ENCODE assay signal across 26 cellular contexts in genomic region chr1:203678943-203679661, GRCh38. TPM values are rescaled to one million over a fixed set of nuclear protein-coding genes. Genes with fewer than 3 reads are reported as not detected.
A peak's percentile ranks its signal among the peaks of the same experiment; 100 is the strongest.
DNase-seq lines count a peak whose midpoint lies in the region; ATAC-seq and TF ChIP-seq lines count a peak whose summit lies in the region.
"Had no signal": no experiment of that assay in that cellular context is flagged by ENCODE, and none has a peak within 500 bp of the region (broad histone marks: within the 10 kb centered on the region; RNA-seq: fewer than 3 reads in every experiment).

No MANE protein-coding gene starts in this region.

- H3K36me3 ChIP-seq in CD8-positive, alpha-beta memory T cell (ENCODE audit: insufficient read depth, low read length), result peaks cover 11% of the 10 kb centered on the region
- no peaks in the 10 kb centered on the region for H3K36me3 ChIP-seq in ovary
- peaks cover 0 to 9% (median 0%) of the 10 kb centered on the region in 3 donors for H3K36me3 ChIP-seq in Peyer's patch
- H3K36me3 ChIP-seq: uterus had no signal

- H3K27me3 ChIP-seq in CD8-positive, alpha-beta memory T cell (ENCODE audit: insufficient read depth, low read length, poor library complexity, severe bottlenecking), result no peaks in the 10 kb centered on the region
- H3K27me3 ChIP-seq in ovary (no peaks in the 10 kb centered on the region), Peyer's patch (no peaks in the 10 kb centered on the region)
- H3K27me3 ChIP-seq: esophagus squamous epithelium, suprapubic skin, uterus had no signal

- CTCF ChIA-PET in CD8-positive, alpha-beta memory T cell (lab: Charles Lee), result interaction anchor here (0.9 to 2.1 kb wide), 3 partner anchors 21 to 70 kb away, joined by 3 to 6 read pairs (median 4); partner anchors contain the start of gene ATP2B4

- no peak overlapping the region for H3K4me3 ChIP-seq in CD8-positive, alpha-beta memory T cell (ENCODE audit: low read length)
- H3K4me3 ChIP-seq in ovary, result no peak overlapping the region
- H3K4me3 ChIP-seq in Peyer's patch, result no peak overlapping the region
- H3K4me3 ChIP-seq: esophagus squamous epithelium, GM12878, lower lobe of right lung, suprapubic skin, uterus had no signal

- H3K9me3 ChIP-seq in CD8-positive, alpha-beta memory T cell (ENCODE audit: low read length), result no peaks in the 10 kb centered on the region
- H3K9me3 ChIP-seq in ovary, result no peaks in the 10 kb centered on the region
- no peaks in the 10 kb centered on the region for H3K9me3 ChIP-seq in Peyer's patch
- H3K9me3 ChIP-seq: esophagus squamous epithelium, lower lobe of right lung, SK-N-SH, suprapubic skin, uterus had no signal

- H3K4me1 ChIP-seq in CD8-positive, alpha-beta memory T cell (ENCODE audit: insufficient read depth, low read length), result peaks cover 72% of the 10 kb centered on the region
- H3K4me1 ChIP-seq in ovary (ENCODE audit: insufficient read depth) (peaks cover 11% of the 10 kb centered on the region), Peyer's patch (peaks cover 0 to 36% (median 13%) of the 10 kb centered on the region in 4 donors)

- POLR2A ChIA-PET in CD8-positive, alpha-beta memory T cell (lab: Charles Lee), result no interaction called here

- no peak for ATAC-seq in natural killer cell treated with Interleukin-12 subunit alpha and Interleukin-12 subunit beta and Interleukin-15 and Interleukin-18, amount 100 ng/mL, for 72 hours
- no peak for ATAC-seq in left lobe of liver
- ATAC-seq in GM18861 (IDR thresholded peaks at IDR 0.05; ENCODE audit: unreplicated experiment), result no peak
- ATAC-seq: GM12878, lower lobe of right lung had no signal

- no peak for DNase-seq in CD8-positive, alpha-beta memory T cell
- DNase-seq in activated T-helper 1 cell treated with anti-CD3 and anti-CD28 coated beads, Interleukin-12 subunit alpha, Interleukin-12 subunit beta, Interleukin-2, Interleukin-4 antibody, amounts not matched to agents 30 ng/mL and 10 ng/mL and 1 ng/mL, durations not matched to agents 14 hours and 24 hours and 36 hours (ENCODE audit: low spot score), result no peak
- DNase-seq in erythroblast (lab: John Stamatoyannopoulos, UW), result peak; percentile 74 to 89
- no peak for DNase-seq in natural killer cell treated with Interleukin-12 subunit alpha and Interleukin-12 subunit beta and Interleukin-15 and Interleukin-18, amount 100 ng/mL, for 72 hours (ENCODE audit: low spot score)
- DNase-seq in left lobe of liver (ENCODE audit: low spot score), result no peak
- no peak for DNase-seq in ovary
- no peak for DNase-seq in Peyer's patch
- DNase-seq: ACHN; activated B cell treated with CpG ODN at 0.5 μM for 24 hours; activated CD4-positive, alpha-beta T cell treated with anti-CD3 and anti-CD28 coated beads, Interleukin-2, amount 50 U/mL, for 4 hours; activated CD8-positive, alpha-beta memory T cell treated with anti-CD3 and anti-CD28 coated beads, Interleukin-2, amount 50 U/mL, for 4 hours; activated naive CD8-positive, alpha-beta T cell treated with anti-CD3 and anti-CD28 coated beads for 36 hours; esophagus squamous epithelium; glutamatergic neuron; H9; lower lobe of right lung; NCI-H1048; NCI-H1930; NCI-H526 treated with DMSO at 0.1 percent for 48 hours; nucleus accumbens; RPMI8226; SK-N-SH; uterus had no signal

- no peaks in the 10 kb centered on the region for H3K9me3 Mint-ChIP-seq in CD8-positive, alpha-beta memory T cell
- no peaks in the 10 kb centered on the region for H3K9me3 Mint-ChIP-seq in activated T-helper 1 cell treated with anti-CD3 and anti-CD28 coated beads, Interleukin-12 subunit alpha, Interleukin-12 subunit beta, Interleukin-2, Interleukin-4 antibody, amounts not matched to agents 30 ng/mL and 10 ng/mL and 1 ng/mL, durations not matched to agents 14 hours and 24 hours and 36 hours
- H3K9me3 Mint-ChIP-seq in natural killer cell treated with Interleukin-12 subunit alpha and Interleukin-12 subunit beta and Interleukin-15 and Interleukin-18, amount 100 ng/mL, for 72 hours, result no peaks in the 10 kb centered on the region
- H3K9me3 Mint-ChIP-seq: activated B cell treated with CpG ODN at 0.5 μM for 24 hours; activated naive CD8-positive, alpha-beta T cell treated with anti-CD3 and anti-CD28 coated beads for 36 hours; H9 had no signal

- no peak overlapping the region for H3K4me3 Mint-ChIP-seq in CD8-positive, alpha-beta memory T cell
- no peak overlapping the region for H3K4me3 Mint-ChIP-seq in activated T-helper 1 cell treated with anti-CD3 and anti-CD28 coated beads, Interleukin-12 subunit alpha, Interleukin-12 subunit beta, Interleukin-2, Interleukin-4 antibody, amounts not matched to agents 30 ng/mL and 10 ng/mL and 1 ng/mL, durations not matched to agents 14 hours and 24 hours and 36 hours
- H3K4me3 Mint-ChIP-seq in natural killer cell treated with Interleukin-12 subunit alpha and Interleukin-12 subunit beta and Interleukin-15 and Interleukin-18, amount 100 ng/mL, for 72 hours, result no peak overlapping the region
- H3K4me3 Mint-ChIP-seq: activated B cell treated with CpG ODN at 0.5 μM for 24 hours; activated naive CD8-positive, alpha-beta T cell treated with anti-CD3 and anti-CD28 coated beads for 36 hours; H9 had no signal

- peaks cover 11 to 43% (median 15%) of the 10 kb centered on the region in 3 donors for H3K36me3 Mint-ChIP-seq in CD8-positive, alpha-beta memory T cell
- H3K36me3 Mint-ChIP-seq in activated T-helper 1 cell treated with anti-CD3 and anti-CD28 coated beads, Interleukin-12 subunit alpha, Interleukin-12 subunit beta, Interleukin-2, Interleukin-4 antibody, amounts not matched to agents 30 ng/mL and 10 ng/mL and 1 ng/mL, durations not matched to agents 14 hours and 24 hours and 36 hours (ENCODE audit: low read depth), result peaks cover 24% of the 10 kb centered on the region
- peaks cover 17% of the 10 kb centered on the region for H3K36me3 Mint-ChIP-seq in natural killer cell treated with Interleukin-12 subunit alpha and Interleukin-12 subunit beta and Interleukin-15 and Interleukin-18, amount 100 ng/mL, for 72 hours

- H3K27ac Mint-ChIP-seq in CD8-positive, alpha-beta memory T cell, result peak overlapping the region in 7 of 8 donors; percentile 34 to 93 (median 71)
- H3K27ac Mint-ChIP-seq in activated T-helper 1 cell treated with anti-CD3 and anti-CD28 coated beads, Interleukin-12 subunit alpha, Interleukin-12 subunit beta, Interleukin-2, Interleukin-4 antibody, amounts not matched to agents 30 ng/mL and 10 ng/mL and 1 ng/mL, durations not matched to agents 14 hours and 24 hours and 36 hours, result peak overlapping the region; percentile 56
- H3K27ac Mint-ChIP-seq in natural killer cell treated with Interleukin-12 subunit alpha and Interleukin-12 subunit beta and Interleukin-15 and Interleukin-18, amount 100 ng/mL, for 72 hours, result peak overlapping the region; percentile 71 to 93
- H3K27ac Mint-ChIP-seq: activated B cell treated with CpG ODN at 0.5 μM for 24 hours; activated naive CD8-positive, alpha-beta T cell treated with anti-CD3 and anti-CD28 coated beads for 36 hours had no signal

- H3K27ac ChIP-seq in CD8-positive, alpha-beta memory T cell (ENCODE audit: low read depth, low read length), result no peak overlapping the region
- H3K27ac ChIP-seq in ovary (no peak overlapping the region), Peyer's patch (no peak overlapping the region)
- H3K27ac ChIP-seq: lower lobe of right lung, suprapubic skin had no signal

- intact Hi-C loops in activated T-helper 1 cell treated with anti-CD3 and anti-CD28 coated beads, Interleukin-12 subunit alpha, Interleukin-12 subunit beta, Interleukin-2, Interleukin-4 antibody, amounts not matched to agents 30 ng/mL and 10 ng/mL and 1 ng/mL, durations not matched to agents 14 hours and 24 hours and 36 hours (cut with micrococcal nuclease), result no loop called here
- intact Hi-C loops in ovary (cut with DNase I), result no loop called here

- no peak for TF ChIP-seq CTCF in ovary (IDR thresholded peaks at IDR 0.05)
- TF ChIP-seq CTCF in Peyer's patch (IDR thresholded peaks at IDR 0.05), result no peak

- no peak for TF ChIP-seq POLR2A in erythroblast (IDR thresholded peaks at IDR 0.05; ENCODE audit: low read length)
- TF ChIP-seq POLR2A in ovary (IDR thresholded peaks at IDR 0.05), result no peak
- no peak for TF ChIP-seq POLR2A in Peyer's patch (IDR thresholded peaks at IDR 0.05)

- no peaks in the 10 kb centered on the region for H3K27me3 Mint-ChIP-seq in CD8-positive, alpha-beta memory T cell
- no peaks in the 10 kb centered on the region for H3K27me3 Mint-ChIP-seq in activated T-helper 1 cell treated with anti-CD3 and anti-CD28 coated beads, Interleukin-12 subunit alpha, Interleukin-12 subunit beta, Interleukin-2, Interleukin-4 antibody, amounts not matched to agents 30 ng/mL and 10 ng/mL and 1 ng/mL, durations not matched to agents 14 hours and 24 hours and 36 hours (ENCODE audit: insufficient read depth)
- no peaks in the 10 kb centered on the region for H3K27me3 Mint-ChIP-seq in natural killer cell treated with Interleukin-12 subunit alpha and Interleukin-12 subunit beta and Interleukin-15 and Interleukin-18, amount 100 ng/mL, for 72 hours
- H3K27me3 Mint-ChIP-seq: activated B cell treated with CpG ODN at 0.5 μM for 24 hours; activated naive CD8-positive, alpha-beta T cell treated with anti-CD3 and anti-CD28 coated beads for 36 hours had no signal

- TF ChIP-seq EP300 in ovary (IDR thresholded peaks at IDR 0.05), result no peak

- WGBS in ovary, 3 donors, result 83 to 86% (median 86%) methylated on average over 11 of the region's 11 CpGs

- H3K4me1 Mint-ChIP-seq in CD8-positive, alpha-beta memory T cell, result peaks cover 61 to 89% (median 73%) of the 10 kb centered on the region in 3 donors
- H3K4me1 Mint-ChIP-seq in activated T-helper 1 cell treated with anti-CD3 and anti-CD28 coated beads, Interleukin-12 subunit alpha, Interleukin-12 subunit beta, Interleukin-2, Interleukin-4 antibody, amounts not matched to agents 30 ng/mL and 10 ng/mL and 1 ng/mL, durations not matched to agents 14 hours and 24 hours and 36 hours (ENCODE audit: low read depth), result peaks cover 51% of the 10 kb centered on the region
- H3K4me1 Mint-ChIP-seq in natural killer cell treated with Interleukin-12 subunit alpha and Interleukin-12 subunit beta and Interleukin-15 and Interleukin-18, amount 100 ng/mL, for 72 hours (ENCODE audit: low read depth in 2 of 2), result peaks cover 58 to 77% of the 10 kb centered on the region in 2 donors

RNA-seq across cellular contexts. Expression of gene ATP2B4, which starts 52.5 kb away (rescaled TPM):
- 10 to 100 TPM; 26.8 to 28.9 TPM for total RNA-seq in CD8-positive, alpha-beta memory T cell
- polyA plus RNA-seq in CD8-positive, alpha-beta memory T cell, result 37.7 TPM
- 47.4 and 49.8 TPM in 2 replicates for total RNA-seq in activated T-helper 1 cell treated with anti-CD3 and anti-CD28 coated beads, Interleukin-12 subunit alpha, Interleukin-12 subunit beta, Interleukin-2, Interleukin-4 antibody, amounts not matched to agents 30 ng/mL and 10 ng/mL and 1 ng/mL, durations not matched to agents 14 hours and 24 hours and 36 hours
- total RNA-seq in natural killer cell treated with Interleukin-12 subunit alpha and Interleukin-12 subunit beta and Interleukin-15 and Interleukin-18, amount 100 ng/mL, for 72 hours, result 100 to 1,000 TPM; 158 to 191 TPM
- total RNA-seq in left lobe of liver, result 9.9 TPM
- total RNA-seq in ovary, result 100 to 1,000 TPM in 3 of 7 donors, 10 to 100 TPM in 4; 49.4 to 121 (median 98.8) TPM
- 100 to 1,000 TPM in 1 of 2 donors, 10 to 100 TPM in 1; 46.2 to 482 TPM for polyA plus RNA-seq in ovary
- 10 to 100 TPM; 36.3 to 78.4 (median 59.7) TPM for total RNA-seq in Peyer's patch

Comparison
In these comparisons a context has a peak if more than half of its experiments do, and no peak if none do; other contexts are left out.
1. DNase-seq: peak in erythroblast (2 of 2); none in CD8-positive, alpha-beta memory T cell (0 of 5), activated T-helper 1 cell treated with anti-CD3 and anti-CD28 coated beads, Interleukin-12 subunit alpha, Interleukin-12 subunit beta, Interleukin-2, Interleukin-4 antibody, amounts not matched to agents 30 ng/mL and 10 ng/mL and 1 ng/mL, durations not matched to agents 14 hours and 24 hours and 36 hours (single experiment), natural killer cell treated with Interleukin-12 subunit alpha and Interleukin-12 subunit beta and Interleukin-15 and Interleukin-18, amount 100 ng/mL, for 72 hours (single experiment), left lobe of liver (single experiment), ovary (0 of 5) and Peyer's patch (0 of 3).
2. Peak in every context shown above with its lines, with median percentiles within 50 percentile points of each other: H3K27ac Mint-ChIP-seq.